1 cellular context compared by ENCODE assay signal in genomic region chr5:5298068-5298633, GRCh38.
TF ChIP-seq lines count a peak whose summit lies in the region.

No MANE protein-coding gene starts in this region.

TF ChIP-seq in HepG2, 621 proteins besides CTCF, POLR2A, EP300 and RAD21 (continued from another document and continues in another):
- TF ChIP-seq, protein P1, sequence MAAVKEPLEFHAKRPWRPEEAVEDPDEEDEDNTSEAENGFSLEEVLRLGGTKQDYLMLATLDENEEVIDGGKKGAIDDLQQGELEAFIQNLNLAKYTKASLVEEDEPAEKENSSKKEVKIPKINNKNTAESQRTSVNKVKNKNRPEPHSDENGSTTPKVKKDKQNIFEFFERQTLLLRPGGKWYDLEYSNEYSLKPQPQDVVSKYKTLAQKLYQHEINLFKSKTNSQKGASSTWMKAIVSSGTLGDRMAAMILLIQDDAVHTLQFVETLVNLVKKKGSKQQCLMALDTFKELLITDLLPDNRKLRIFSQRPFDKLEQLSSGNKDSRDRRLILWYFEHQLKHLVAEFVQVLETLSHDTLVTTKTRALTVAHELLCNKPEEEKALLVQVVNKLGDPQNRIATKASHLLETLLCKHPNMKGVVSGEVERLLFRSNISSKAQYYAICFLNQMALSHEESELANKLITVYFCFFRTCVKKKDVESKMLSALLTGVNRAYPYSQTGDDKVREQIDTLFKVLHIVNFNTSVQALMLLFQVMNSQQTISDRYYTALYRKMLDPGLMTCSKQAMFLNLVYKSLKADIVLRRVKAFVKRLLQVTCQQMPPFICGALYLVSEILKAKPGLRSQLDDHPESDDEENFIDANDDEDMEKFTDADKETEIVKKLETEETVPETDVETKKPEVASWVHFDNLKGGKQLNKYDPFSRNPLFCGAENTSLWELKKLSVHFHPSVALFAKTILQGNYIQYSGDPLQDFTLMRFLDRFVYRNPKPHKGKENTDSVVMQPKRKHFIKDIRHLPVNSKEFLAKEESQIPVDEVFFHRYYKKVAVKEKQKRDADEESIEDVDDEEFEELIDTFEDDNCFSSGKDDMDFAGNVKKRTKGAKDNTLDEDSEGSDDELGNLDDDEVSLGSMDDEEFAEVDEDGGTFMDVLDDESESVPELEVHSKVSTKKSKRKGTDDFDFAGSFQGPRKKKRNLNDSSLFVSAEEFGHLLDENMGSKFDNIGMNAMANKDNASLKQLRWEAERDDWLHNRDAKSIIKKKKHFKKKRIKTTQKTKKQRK (IDR thresholded peaks at IDR 0.05; ENCODE audit: low read length), result no peak
- TF ChIP-seq HIC2 (CRISPR knock-in tag; IDR thresholded peaks at IDR 0.05; ENCODE audit: low read depth) (peak; percentile 62; the same call in 1 of the 2 replicates), SALL1 (CRISPR knock-in tag; IDR thresholded peaks at IDR 0.05) (peak; percentile 31; the same call in 1 of the 2 replicates), ZBTB46 (CRISPR knock-in tag; IDR thresholded peaks at IDR 0.05; ENCODE audit: borderline replicate concordance) (no peak), SRSF4 (IDR thresholded peaks at IDR 0.05; ENCODE audit: low read depth, low read length, poor library complexity, severe bottlenecking) (no peak), EHMT2 (IDR thresholded peaks at IDR 0.05; ENCODE audit: borderline replicate concordance, low read depth, low read length) (peak; percentile 27; the same call in 1 of the 2 replicates), ZNF619 (CRISPR knock-in tag; IDR thresholded peaks at IDR 0.05) (no peak), ARID5B (CRISPR knock-in tag; IDR thresholded peaks at IDR 0.05) (peak; percentile 38; the same call in 1 of the 2 replicates), RXRB (CRISPR knock-in tag; IDR thresholded peaks at IDR 0.05; ENCODE audit: borderline replicate concordance) (no peak), HNF4G (IDR thresholded peaks at IDR 0.05; ENCODE audit: borderline replicate concordance, low read depth, low read length) (peak; percentile 68), HNF4G (CRISPR knock-in tag; IDR thresholded peaks at IDR 0.05; ENCODE audit: borderline replicate concordance, low read depth) (no peak), ZNF205 (CRISPR knock-in tag; IDR thresholded peaks at IDR 0.05) (peak; percentile 94), ZNF337 (CRISPR knock-in tag; IDR thresholded peaks at IDR 0.05; ENCODE audit: borderline replicate concordance, low read depth) (no peak), KMT2B (CRISPR knock-in tag; IDR thresholded peaks at IDR 0.05) (no peak), ZSCAN25 (CRISPR knock-in tag; IDR thresholded peaks at IDR 0.05) (no peak), FOXO1 (CRISPR knock-in tag; IDR thresholded peaks at IDR 0.05) (peak; percentile 26; the same call in 1 of the 2 replicates), PRMT3 (CRISPR knock-in tag; IDR thresholded peaks at IDR 0.05; ENCODE audit: borderline replicate concordance, low read depth) (no peak), AGO1 (IDR thresholded peaks at IDR 0.05; ENCODE audit: low read depth, low read length, poor library complexity, severe bottlenecking) (no peak), REPIN1 (CRISPR knock-in tag; IDR thresholded peaks at IDR 0.05; ENCODE audit: borderline replicate concordance, low read depth) (no peak), HNF4A (CRISPR knock-in tag; IDR thresholded peaks at IDR 0.05) (peak; percentile 71), AFF4 (CRISPR knock-in tag; IDR thresholded peaks at IDR 0.05) (no peak), HNRNPL (IDR thresholded peaks at IDR 0.05; ENCODE audit: low read depth, low read length) (0 out of 2 replicates have a peak, but pooled peaks have one; percentile 37), MED8 (CRISPR knock-in tag; IDR thresholded peaks at IDR 0.05; ENCODE audit: insufficient replicate concordance) (no peak), ZKSCAN1 (IDR thresholded peaks at IDR 0.05; ENCODE audit: low read length) (peak; percentile 70; the same call in 1 of the 2 replicates), ZNF251 (CRISPR knock-in tag; IDR thresholded peaks at IDR 0.05) (no peak), NFYB (CRISPR knock-in tag; IDR thresholded peaks at IDR 0.05) (no peak), NCOR1 (IDR thresholded peaks at IDR 0.05; ENCODE audit: borderline replicate concordance, low read length) (peak; percentile 68; the same call in 1 of the 2 replicates), IRF2 (CRISPR knock-in tag; IDR thresholded peaks at IDR 0.05) (no peak), ZNF724P (CRISPR knock-in tag; IDR thresholded peaks at IDR 0.05; ENCODE audit: borderline replicate concordance) (no peak), CCAR2 (optimal IDR thresholded peaks at IDR 0.05; ENCODE audit: low read depth, low read length) (no peak), IKZF1 (IDR thresholded peaks at IDR 0.05) (no peak), ELK4 (CRISPR knock-in tag; IDR thresholded peaks at IDR 0.05; ENCODE audit: borderline replicate concordance) (no peak), GPN1 (CRISPR knock-in tag; IDR thresholded peaks at IDR 0.05; ENCODE audit: borderline replicate concordance) (no peak), ZMAT3 (CRISPR knock-in tag; conservative IDR thresholded peaks at IDR 0.05) (no peak), STAT5B (CRISPR knock-in tag; IDR thresholded peaks at IDR 0.05) (no peak), CBX2 (IDR thresholded peaks at IDR 0.05; ENCODE audit: low read depth, low read length) (no peak), CBX2 (CRISPR knock-in tag; IDR thresholded peaks at IDR 0.05; ENCODE audit: low read depth) (no peak), SOX5 (CRISPR knock-in tag; IDR thresholded peaks at IDR 0.05; ENCODE audit: borderline replicate concordance) (0 out of 2 replicates have a peak, but pooled peaks have one; percentile 28), PHF21A (CRISPR knock-in tag; IDR thresholded peaks at IDR 0.05) (0 out of 2 replicates have a peak, but pooled peaks have one; percentile 27), ZBTB7A (CRISPR knock-in tag; IDR thresholded peaks at IDR 0.05) (no peak), SP4 (CRISPR knock-in tag; IDR thresholded peaks at IDR 0.05) (no peak)
- TF ChIP-seq, protein P2, sequence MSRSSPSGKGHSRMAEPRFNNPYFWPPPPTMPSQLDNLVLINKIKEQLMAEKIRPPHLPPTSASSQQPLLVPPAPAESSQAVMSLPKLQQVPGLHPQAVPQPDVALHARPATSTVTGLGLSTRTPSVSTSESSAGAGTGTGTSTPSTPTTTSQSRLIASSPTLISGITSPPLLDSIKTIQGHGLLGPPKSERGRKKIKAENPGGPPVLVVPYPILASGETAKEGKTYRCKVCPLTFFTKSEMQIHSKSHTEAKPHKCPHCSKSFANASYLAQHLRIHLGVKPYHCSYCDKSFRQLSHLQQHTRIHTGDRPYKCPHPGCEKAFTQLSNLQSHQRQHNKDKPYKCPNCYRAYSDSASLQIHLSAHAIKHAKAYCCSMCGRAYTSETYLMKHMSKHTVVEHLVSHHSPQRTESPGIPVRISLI (CRISPR knock-in tag; IDR thresholded peaks at IDR 0.05; ENCODE audit: borderline replicate concordance), result no peak
- TF ChIP-seq, protein P3, sequence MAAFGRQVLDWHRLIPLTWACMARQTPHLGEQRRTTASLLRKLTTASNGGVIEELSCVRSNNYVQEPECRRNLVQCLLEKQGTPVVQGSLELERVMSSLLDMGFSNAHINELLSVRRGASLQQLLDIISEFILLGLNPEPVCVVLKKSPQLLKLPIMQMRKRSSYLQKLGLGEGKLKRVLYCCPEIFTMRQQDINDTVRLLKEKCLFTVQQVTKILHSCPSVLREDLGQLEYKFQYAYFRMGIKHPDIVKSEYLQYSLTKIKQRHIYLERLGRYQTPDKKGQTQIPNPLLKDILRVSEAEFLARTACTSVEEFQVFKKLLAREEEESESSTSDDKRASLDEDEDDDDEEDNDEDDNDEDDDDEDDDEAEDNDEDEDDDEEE (CRISPR knock-in tag; IDR thresholded peaks at IDR 0.05), result no peak
